In the genomic region with DNA sequence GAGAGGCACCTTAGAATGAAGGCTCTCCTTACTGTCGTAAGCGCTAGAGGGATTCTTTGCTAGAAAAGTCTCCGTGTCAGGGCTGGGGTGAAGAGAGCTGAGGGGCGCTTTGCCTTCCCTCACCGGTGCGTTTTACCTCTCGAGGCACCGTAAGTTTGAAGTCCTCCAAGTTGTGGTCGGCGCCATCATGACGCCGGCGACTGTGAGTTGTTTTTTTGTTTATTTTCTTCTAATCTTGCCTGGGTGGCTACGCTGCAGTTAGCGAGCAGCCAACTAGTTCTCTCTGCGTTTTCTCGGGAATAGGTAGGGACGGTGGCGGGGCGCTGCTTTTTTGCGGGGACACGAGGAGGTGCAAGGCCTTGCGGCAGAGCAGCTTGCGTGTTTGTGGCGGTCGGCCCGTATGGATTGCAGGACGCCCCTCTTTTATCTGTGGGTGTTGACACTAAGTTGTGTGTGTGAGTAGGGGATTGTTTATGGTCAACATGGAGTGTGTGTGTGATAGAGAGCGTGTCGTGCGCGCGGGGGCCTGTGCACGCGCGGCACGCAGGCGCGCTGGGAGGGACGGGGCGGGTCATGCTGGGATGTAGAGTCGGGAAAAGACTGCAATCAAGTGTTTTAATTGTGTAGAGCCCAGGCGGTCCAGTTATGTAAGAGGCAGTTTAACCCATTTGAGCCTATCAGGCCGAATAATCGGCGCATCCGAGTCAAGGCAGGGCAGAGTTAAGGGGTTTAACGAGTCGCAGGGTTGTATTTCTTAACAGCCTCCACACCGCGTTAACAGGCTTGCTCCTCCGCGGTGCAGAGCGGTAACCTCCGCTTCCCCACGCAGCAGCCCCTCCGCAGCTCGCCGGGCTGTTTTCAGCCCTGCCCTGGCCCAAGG, we compare ENCODE assay signal across 8 cellular contexts. TPM values are rescaled to one million over a fixed set of nuclear protein-coding genes. Genes with fewer than 3 reads are reported as not detected.
DNase-seq lines count a peak whose midpoint lies in the region; ATAC-seq and TF ChIP-seq lines count a peak whose summit lies in the region.

No MANE protein-coding gene starts in this region.

- in situ Hi-C loops in gastrocnemius medialis (cut with MboI; ENCODE audit: low sequenced_read_pairs in 4 of 4): no loop called here

- no peaks in the 10 kb centered on the region for H3K9me3 ChIP-seq in CD4-positive, CD25-positive, alpha-beta regulatory T cell (ENCODE audit: control insufficient read depth in 2 of 2, low read length in 2 of 2)
- no peaks in the 10 kb centered on the region for H3K9me3 ChIP-seq in gastrocnemius medialis

- no peak overlapping the region for H3K4me3 Mint-ChIP-seq in CD4-positive, CD25-positive, alpha-beta regulatory T cell

- no peak for TF ChIP-seq POLR2A in gastrocnemius medialis (IDR thresholded peaks at IDR 0.05)

- peaks cover 16% of the 10 kb centered on the region for H3K27me3 ChIP-seq in CD4-positive, CD25-positive, alpha-beta regulatory T cell (ENCODE audit: control insufficient read depth, insufficient read depth, low read length)
- H3K27me3 ChIP-seq in gastrocnemius medialis: no peaks in the 10 kb centered on the region

- H3K4me1 ChIP-seq in CD4-positive, CD25-positive, alpha-beta regulatory T cell (ENCODE audit: control insufficient read depth, insufficient read depth, low read length, poor library complexity, severe bottlenecking): no peaks in the 10 kb centered on the region
- H3K4me1 ChIP-seq in gastrocnemius medialis: peaks cover 6 to 7% of the 10 kb centered on the region in 2 donors

- H3K27me3 Mint-ChIP-seq in CD4-positive, CD25-positive, alpha-beta regulatory T cell: peaks cover 21% of the 10 kb centered on the region

- TF ChIP-seq CTCF in gastrocnemius medialis (IDR thresholded peaks at IDR 0.05 in 4 of 5, conservative IDR thresholded peaks at IDR 0.05 in 1 of 5): no peak

- no peaks in the 10 kb centered on the region for H3K36me3 Mint-ChIP-seq in CD4-positive, CD25-positive, alpha-beta regulatory T cell

- H3K36me3 ChIP-seq in CD4-positive, CD25-positive, alpha-beta regulatory T cell (ENCODE audit: control insufficient read depth, insufficient read depth, low read length): no peaks in the 10 kb centered on the region
- no peaks in the 10 kb centered on the region for H3K36me3 ChIP-seq in gastrocnemius medialis

- peaks cover 3 to 19% (median 10%) of the 10 kb centered on the region in 4 donors for H3K4me1 Mint-ChIP-seq in CD4-positive, CD25-positive, alpha-beta regulatory T cell

- ATAC-seq in CD4-positive, CD25-positive, alpha-beta regulatory T cell (ENCODE audit: low read depth in 2 of 2): peak; percentile 26 to 28
- ATAC-seq in GM21423 (IDR thresholded peaks at IDR 0.05; ENCODE audit: unreplicated experiment) (peak; percentile 5), gastrocnemius medialis (peak; percentile 53 to 59), GM21360 (IDR thresholded peaks at IDR 0.05; ENCODE audit: unreplicated experiment) (no peak)

- H3K9me3 Mint-ChIP-seq in CD4-positive, CD25-positive, alpha-beta regulatory T cell: peaks cover 0 to 9% (median 0%) of the 10 kb centered on the region in 7 donors

- H3K4me3 ChIP-seq in CD4-positive, CD25-positive, alpha-beta regulatory T cell (ENCODE audit: low read depth, low read length): peak overlapping the region; percentile 50
- H3K4me3 ChIP-seq in gastrocnemius medialis: peak overlapping the region; percentile 63 to 75 (median 70)

- intact Hi-C loops in gastrocnemius medialis (cut with DNase I; ENCODE audit: low total_unique reads): no loop called here

- H3K27ac ChIP-seq in CD4-positive, CD25-positive, alpha-beta regulatory T cell (ENCODE audit: insufficient read depth, low read length, poor library complexity, severe bottlenecking): no peak overlapping the region
- H3K27ac ChIP-seq in gastrocnemius medialis: peak overlapping the region; percentile 59 to 85 (median 69)

- no peak overlapping the region for H3K27ac Mint-ChIP-seq in CD4-positive, CD25-positive, alpha-beta regulatory T cell

- DNase-seq in CD4-positive, CD25-positive, alpha-beta regulatory T cell: peak in 2 of 3 donors; percentile 7 to 14
- peak; percentile 72 for DNase-seq in M059J (ENCODE audit: low read depth)
- peak; percentile 57 for DNase-seq in SHP77 treated with DMSO at 0.1 percent for 48 hours (lab: John Stamatoyannopoulos, UW)
- DNase-seq in cerebellar nuclear complex (lab: John Stamatoyannopoulos, UW): peak; percentile 54 to 80
- peak; percentile 86 for DNase-seq in inferior parietal cortex (ENCODE audit: extremely low spot score)
- DNase-seq in gastrocnemius medialis: peak; percentile 20 to 36

RNA-seq across cellular contexts. Expression of a gene that starts 1.1 kb away (rescaled TPM):
- not detected for total RNA-seq in CD4-positive, CD25-positive, alpha-beta regulatory T cell
- not detected for polyA plus RNA-seq in CD4-positive, CD25-positive, alpha-beta regulatory T cell
- total RNA-seq in M059J (2014; rRNA removed; shearing (Covaris generic)): 1.1 and 1.3 TPM in 2 replicates
- total RNA-seq in gastrocnemius medialis: 1 to 10 TPM; 4.6 to 5.7 (median 5.0) TPM

Comparison
In these comparisons a context has a peak if more than half of its experiments do, and no peak if none do; other contexts are left out.
1. DNase-seq: peak in every context shown above with its lines; median percentile 86 in inferior parietal cortex; 72 in M059J; 67 in cerebellar nuclear complex; 57 in SHP77 treated with DMSO at 0.1 percent for 48 hours; 28 in gastrocnemius medialis; 10 in CD4-positive, CD25-positive, alpha-beta regulatory T cell.